ENCODE assay signal across 1 cellular context in genomic region chr16:67837190-67837589, GRCh38. TPM values are rescaled to one million over a fixed set of nuclear protein-coding genes. Genes with fewer than 3 reads are reported as not detected.
"Had no signal": no experiment of that assay in that cellular context is flagged by ENCODE, and none has a peak within 500 bp of the region (broad histone marks: within the 10 kb centered on the region; RNA-seq: fewer than 3 reads in every experiment).

No MANE protein-coding gene starts in this region.

RNA-seq across cellular contexts. Expression of gene TSNAXIP1, which starts 30.5 kb away (rescaled TPM):
- total RNA-seq: vagina had no signal
